8 cellular contexts compared by ENCODE assay signal in the genomic region with DNA sequence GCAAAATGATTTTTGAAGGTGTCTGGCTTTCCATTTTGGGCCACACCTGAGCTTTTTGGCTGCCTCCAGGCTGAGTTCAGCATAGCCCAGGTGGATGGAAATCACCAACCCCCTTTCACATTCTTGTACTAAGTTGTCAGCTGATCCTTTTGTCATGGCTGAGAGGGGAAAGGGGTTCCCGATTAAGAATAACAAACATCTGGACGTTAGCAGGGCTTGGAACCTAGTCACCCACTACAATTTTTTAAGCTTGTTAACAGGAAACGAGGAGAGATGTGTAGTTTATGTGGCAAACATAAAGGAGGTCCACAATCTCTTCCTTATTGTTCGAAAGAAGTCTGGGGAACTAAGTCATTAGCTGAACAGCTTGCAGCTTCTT. TPM values are rescaled to one million over a fixed set of nuclear protein-coding genes. Genes with fewer than 3 reads are reported as not detected.
DNase-seq lines count a peak whose midpoint lies in the region; ATAC-seq, FAIRE-seq and TF ChIP-seq lines count a peak whose summit lies in the region.

No MANE protein-coding gene starts in this region.

- DNase-seq in AG10803 (ENCODE audit: low read depth), result no peak
- no peak for DNase-seq in Peyer's patch
- no peak for DNase-seq in esophagus squamous epithelium (lab: John Stamatoyannopoulos, UW)
- no peak for DNase-seq in pancreas
- no peak for DNase-seq in NCI-H146 (lab: John Stamatoyannopoulos, UW)
- no peak for DNase-seq in NCI-H1417 treated with DMSO at 0.1 percent for 48 hours (lab: John Stamatoyannopoulos, UW)

- no peak for FAIRE-seq in pancreas (lab: Jason Lieb, UNC)

- H3K4me1 ChIP-seq in Peyer's patch, result peaks cover 0 to 16% (median 0%) of the 10 kb centered on the region in 4 donors
- peaks cover 0 to 80% (median 0%) of the 10 kb centered on the region in 3 donors for H3K4me1 ChIP-seq in esophagus squamous epithelium
- H3K4me1 ChIP-seq in pancreas, result peaks cover 0 to 6% (median 4%) of the 10 kb centered on the region in 3 donors

- peak overlapping the region; percentile 63 to 95 (median 79) for H3K27ac ChIP-seq in Peyer's patch
- H3K27ac ChIP-seq in esophagus squamous epithelium, result peak overlapping the region; percentile 85 to 96 (median 94)
- H3K27ac ChIP-seq in pancreas, result peak overlapping the region in 3 of 4 donors; percentile 80 to 95 (median 90)

- H3K36me3 ChIP-seq in Peyer's patch (peaks cover 0 to 10% (median 0%) of the 10 kb centered on the region in 3 donors), esophagus squamous epithelium (peaks cover 0 to 23% (median 0%) of the 10 kb centered on the region in 3 donors), pancreas (no peaks in the 10 kb centered on the region)

- no peak for TF ChIP-seq POLR2A in Peyer's patch (IDR thresholded peaks at IDR 0.05)
- no peak for TF ChIP-seq POLR2A in esophagus squamous epithelium (IDR thresholded peaks at IDR 0.05)

- no peaks in the 10 kb centered on the region for H3K9me3 ChIP-seq in Peyer's patch
- no peaks in the 10 kb centered on the region for H3K9me3 ChIP-seq in esophagus squamous epithelium
- H3K9me3 ChIP-seq in pancreas, result no peaks in the 10 kb centered on the region

- TF ChIP-seq CTCF in AG10803 (conservative IDR thresholded peaks at IDR 0.05; ENCODE audit: low read length) (no peak), Peyer's patch (IDR thresholded peaks at IDR 0.05) (no peak), esophagus squamous epithelium (IDR thresholded peaks at IDR 0.05) (no peak), pancreas (IDR thresholded peaks at IDR 0.05) (no peak)

- ATAC-seq in pancreas (no peak), HG02798 (IDR thresholded peaks at IDR 0.05; ENCODE audit: poor library complexity, unreplicated experiment) (no peak), HG03135 (IDR thresholded peaks at IDR 0.05; ENCODE audit: unreplicated experiment) (no peak)

- intact Hi-C loops in esophagus squamous epithelium (cut with DNase I) (no loop called here), pancreas (cut with DNase I) (loop anchor here in 1 of 3 donors (10.0 kb wide), 1 partner anchor 61 kb away; no protein-coding TSS in a partner anchor)

- H3K4me3 ChIP-seq in AG10803 (ENCODE audit: low read length), result peak overlapping the region; percentile 93
- H3K4me3 ChIP-seq in Peyer's patch, result peak overlapping the region; percentile 43 to 85 (median 67)
- peak overlapping the region; percentile 45 to 92 (median 72) for H3K4me3 ChIP-seq in esophagus squamous epithelium
- H3K4me3 ChIP-seq in pancreas, result peak overlapping the region; percentile 5 to 65 (median 58)

- 10 to 17% methylated on average over 4 of the region's 4 CpGs for WGBS in esophagus squamous epithelium, 2 donors
- WGBS in pancreas, 2 donors, result 2 to 6% methylated on average over 4 of the region's 4 CpGs

- H3K27me3 ChIP-seq in Peyer's patch (no peaks in the 10 kb centered on the region), esophagus squamous epithelium (peaks cover 0 to 35% (median 0%) of the 10 kb centered on the region in 4 donors), pancreas (no peaks in the 10 kb centered on the region)

RNA-seq across cellular contexts. Expression of a gene that starts 4.9 kb away (rescaled TPM):
- total RNA-seq in Peyer's patch (10 to 100 TPM in 3 of 4 donors, 1 to 10 TPM in 1; 7.9 to 20.9 (median 15.3) TPM), esophagus squamous epithelium (10 to 100 TPM in 1 of 4 donors, 1 to 10 TPM in 3; 3.7 to 15.6 (median 6.4) TPM), pancreas (10 to 100 TPM in 4 of 6 donors, 1 to 10 TPM in 2; 8.3 to 25.6 (median 14.0) TPM)
- 10 to 100 TPM in 1 of 2 donors, 1 to 10 TPM in 1; 7.0 to 16.2 TPM for polyA plus RNA-seq in pancreas
